ENCODE assay signal across 26 cellular contexts in the genomic region with DNA sequence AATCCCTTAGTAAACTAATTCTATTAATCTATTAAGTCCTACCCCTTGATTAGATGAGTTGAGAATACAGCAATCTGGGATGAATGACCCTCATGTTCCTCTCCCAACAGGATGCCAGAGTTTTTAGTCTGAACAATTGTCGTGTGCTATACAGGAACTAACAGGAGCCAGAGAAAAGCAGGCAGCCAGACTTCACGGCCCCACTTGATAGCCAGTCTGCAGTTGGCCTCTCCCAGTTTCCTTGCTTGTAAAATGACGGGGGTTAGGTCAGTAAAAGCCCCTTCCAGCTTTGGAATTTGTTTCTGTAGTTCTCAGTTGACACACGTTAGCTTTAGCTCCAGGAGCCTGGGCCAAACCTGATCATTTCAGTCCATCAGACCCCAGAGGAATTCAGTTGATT.
"Had no signal": no experiment of that assay in that cellular context is flagged by ENCODE, and none has a peak within 500 bp of the region (broad histone marks: within the 10 kb centered on the region; RNA-seq: fewer than 3 reads in every experiment).

No MANE protein-coding gene starts in this region.

- H3K27ac ChIP-seq: brain microvascular endothelial cell, colonic mucosa, WERI-Rb-1 had no signal

- H3K9me3 ChIP-seq: colonic mucosa had no signal

- H3K4me3 ChIP-seq: colonic mucosa had no signal

- ATAC-seq: activated CD4-positive, CD25-positive, alpha-beta regulatory T cell treated with anti-CD3 and anti-CD28 coated beads, Interleukin-2, amount 50 U/mL, for 24 hours; activated CD8-positive, alpha-beta T cell treated with anti-CD3 and anti-CD28 coated beads for 36 hours; activated T-cell treated with anti-CD3 and anti-CD28 coated beads, Interleukin-2, amount 50 U/mL, for 4 hours; activated T-helper 17 cell treated with anti-CD3 and anti-CD28 coated beads, Interleukin-2, amount 50 U/mL, for 72 hours; esophagus mucosa; T-helper 17 cell had no signal

- DNase-seq: activated B cell treated with CpG ODN at 0.5 μM for 24 hours; activated CD4-positive, alpha-beta T cell treated with anti-CD3 and anti-CD28 coated beads for 48 hours; activated CD4-positive, alpha-beta T cell treated with anti-CD3 and anti-CD28 coated beads, Interleukin-2, amount 50 U/mL, for 1 hour; activated CD4-positive, alpha-beta T cell treated with anti-CD3 and anti-CD28 coated beads, Interleukin-2, amount 50 U/mL, for 48 hours; activated CD8-positive, alpha-beta memory T cell treated with anti-CD3 and anti-CD28 coated beads for 24 hours; activated CD8-positive, alpha-beta T cell treated with anti-CD3 and anti-CD28 coated beads for 36 hours; activated effector memory CD4-positive, alpha-beta T cell treated with Interleukin-2 at 50 U/mL for 16 hours; activated gamma-delta T cell treated with Interleukin-2 at 50 U/mL for 16 hours; activated naive CD4-positive, alpha-beta T cell treated with anti-CD3 and anti-CD28 coated beads, Interleukin-2, amount 50 U/mL, for 16 hours; activated naive CD4-positive, alpha-beta T cell treated with Interleukin-2 at 50 U/mL for 16 hours; activated T-cell treated with anti-CD3 and anti-CD28 coated beads, Interleukin-2, amount 50 U/mL, for 4 hours; amniotic stem cell; anterior cingulate cortex; brain microvascular endothelial cell; central memory CD4-positive, alpha-beta T cell; cerebellar nuclear complex; colonic mucosa; effector CD8-positive, alpha-beta T cell; foreskin fibroblast; T-helper 1 cell; T-helper 17 cell; T1000; WERI-Rb-1 had no signal

- H3K27me3 ChIP-seq: brain microvascular endothelial cell, colonic mucosa had no signal

- H3K36me3 ChIP-seq: brain microvascular endothelial cell, colonic mucosa, WERI-Rb-1 had no signal

- H3K4me1 ChIP-seq: colonic mucosa had no signal
